In genomic region chr2:142131016-142131714, GRCh38 we compare ENCODE assay signal across 8 cellular contexts. TPM values are rescaled to one million over a fixed set of nuclear protein-coding genes. Genes with fewer than 3 reads are reported as not detected.
DNase-seq lines count a peak whose midpoint lies in the region; TF ChIP-seq lines count a peak whose summit lies in the region.

Gene LRP1B (minus strand): TSS chr2:142131016. CDS start chr2:142130729, 287 bp downstream.

- intact Hi-C loops in esophagus muscularis mucosa (cut with DNase I): no loop called here

- no peaks in the 10 kb centered on the region for H3K36me3 ChIP-seq in esophagus muscularis mucosa
- H3K36me3 ChIP-seq in mucosa of stomach (ENCODE audit: control insufficient read depth, insufficient read depth, low read length): no peaks in the 10 kb centered on the region

- no peak for TF ChIP-seq EP300 in esophagus muscularis mucosa (IDR thresholded peaks at IDR 0.05)

- no peak for TF ChIP-seq POLR2A in esophagus muscularis mucosa (IDR thresholded peaks at IDR 0.05; ENCODE audit: low read depth)

- CTCF ChIA-PET in HEK293T (lab: Yijun Ruan, JAX): interaction anchor here (0.6 to 0.7 kb wide), 2 partner anchors 16 to 39 kb away, joined by 3 read pairs; no protein-coding TSS in a partner anchor

- peak within 1 kb of the TSS; percentile 50 for H3K9ac ChIP-seq in mucosa of stomach (ENCODE audit: low read length)

- H3K27ac ChIP-seq in esophagus muscularis mucosa (replicated peaks in 1 of 4): peak within 1 kb of the TSS in 3 of 4 donors; percentile 7 to 28 (median 17)

- no peaks in the 10 kb centered on the region for H3K9me3 ChIP-seq in esophagus muscularis mucosa
- H3K9me3 ChIP-seq in mucosa of stomach (ENCODE audit: control insufficient read depth, low read length): no peaks in the 10 kb centered on the region

- POLR2A ChIA-PET in HEK293T (lab: Yijun Ruan, JAX): interaction anchor here (1.0 kb wide), 1 partner anchor 37 kb away, joined by 3 read pairs; no protein-coding TSS in a partner anchor

- WGBS in esophagus muscularis mucosa: under 1% methylated on average over 21 of the region's 21 CpGs

- H3K4me3 ChIP-seq in esophagus muscularis mucosa: peak within 1 kb of the TSS; percentile 51 to 63 (median 58)
- H3K4me3 ChIP-seq in mucosa of stomach (ENCODE audit: low read length): peak within 1 kb of the TSS; percentile 34

- H3K27me3 ChIP-seq in esophagus muscularis mucosa (peaks cover 0 to 30% (median 2%) of the 10 kb centered on the region in 4 donors), mucosa of stomach (ENCODE audit: control insufficient read depth, insufficient read depth, low read length) (peaks cover 24% of the 10 kb centered on the region)

- H3K4me1 ChIP-seq in esophagus muscularis mucosa: peaks cover 16 to 21% (median 19%) of the 10 kb centered on the region in 4 donors
- H3K4me1 ChIP-seq in mucosa of stomach (ENCODE audit: control insufficient read depth, insufficient read depth, low read length): peaks cover 7% of the 10 kb centered on the region

- no peak for TF ChIP-seq CTCF in esophagus muscularis mucosa (IDR thresholded peaks at IDR 0.05)

- DNase-seq in NCI-H1417 (lab: John Stamatoyannopoulos, UW) (peak in 2 of 3 experiments; percentile 70 to 86), NCI-H1417 treated with DMSO at 0.1 percent for 48 hours (lab: John Stamatoyannopoulos, UW) (no peak), HEK293T (ENCODE audit: extremely low spot score) (peak; percentile 46), RPMI8226 (peak; percentile 35), esophagus muscularis mucosa (ENCODE audit: extremely low spot score) (no peak), activated gamma-delta T cell (lab: John Stamatoyannopoulos, UW) (no peak), NCI-H226 (no peak)

TF ChIP-seq in HEK293T, 16 proteins besides CTCF, POLR2A, EP300 and RAD21:
- TF ChIP-seq LEF1 (IDR thresholded peaks at IDR 0.05; ENCODE audit: borderline replicate concordance) (no peak), FOXK2 (IDR thresholded peaks at IDR 0.05) (no peak), ELF4 (IDR thresholded peaks at IDR 0.05) (peak; percentile 25; the same call in 1 of the 2 replicates), CTBP1 (IDR thresholded peaks at IDR 0.05; ENCODE audit: borderline replicate concordance) (peak; percentile 75; the same call in 1 of the 2 replicates), HDGF (IDR thresholded peaks at IDR 0.05; ENCODE audit: borderline replicate concordance) (no peak), L3MBTL2 (conservative IDR thresholded peaks at IDR 0.05) (no peak), ARNT (IDR thresholded peaks at IDR 0.05) (no peak), FOXA1 (IDR thresholded peaks at IDR 0.05) (no peak), PKNOX1 (IDR thresholded peaks at IDR 0.05) (peak; percentile 91), FOXM1 (IDR thresholded peaks at IDR 0.05; ENCODE audit: borderline replicate concordance) (no peak)

RNA-seq across cellular contexts. Expression of gene LRP1B, which starts in this region (rescaled TPM):
- total RNA-seq in esophagus muscularis mucosa: under 1 TPM; 0.42 to 0.71 (median 0.65) TPM

Comparison
In these comparisons a context has a peak if more than half of its experiments do, and no peak if none do; other contexts are left out.
1. DNase-seq: peak in NCI-H1417 (2 of 3), HEK293T (single experiment) and RPMI8226 (single experiment); none in NCI-H1417 treated with DMSO at 0.1 percent for 48 hours (single experiment), esophagus muscularis mucosa (single experiment), activated gamma-delta T cell (single experiment) and NCI-H226 (single experiment).